ENCODE assay signal across 8 cellular contexts in the genomic region with DNA sequence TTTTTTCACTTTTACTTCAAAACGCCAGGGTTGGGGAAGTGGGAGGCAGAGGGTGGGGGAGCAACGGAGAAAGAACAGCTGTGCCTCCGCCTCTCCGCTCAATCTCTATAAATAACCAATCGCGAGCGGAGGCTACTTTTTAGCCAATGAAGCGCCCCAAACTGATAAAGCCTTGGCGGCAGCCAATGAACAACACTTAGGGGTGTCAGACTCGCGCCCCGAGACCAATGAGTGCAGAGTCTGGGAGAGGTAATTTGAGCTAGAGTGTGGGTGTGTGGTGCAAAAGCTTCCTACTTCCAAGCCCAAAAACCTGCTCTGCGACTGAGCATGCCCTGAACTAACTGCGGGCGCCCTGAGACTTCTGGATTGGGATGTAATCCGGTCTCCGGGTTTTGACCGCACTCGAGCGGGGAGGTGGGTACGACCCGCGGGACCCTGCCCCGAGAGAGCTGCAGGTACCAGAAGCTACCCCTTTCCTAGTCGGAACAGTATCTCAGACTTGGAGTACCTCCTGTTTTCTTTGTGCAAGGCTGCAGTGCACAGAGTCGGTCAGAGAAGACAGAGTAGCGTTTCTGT.
DNase-seq lines count a peak whose midpoint lies in the region; ATAC-seq and TF ChIP-seq lines count a peak whose summit lies in the region.

No MANE protein-coding gene starts in this region.

- ATAC-seq in GM21786 (IDR thresholded peaks at IDR 0.05; ENCODE audit: unreplicated experiment): peak; percentile 76

- H2AFZ ChIP-seq in KMS-11 (ENCODE audit: low read depth): peak overlapping the region; percentile 96

- no peaks in the 10 kb centered on the region for H3K36me3 ChIP-seq in KMS-11 (ENCODE audit: insufficient read depth)

- POLR2A ChIA-PET in RWPE1 (lab: Yijun Ruan, JAX; ENCODE audit: low non-redundant PET): interaction anchor here (0.5 to 2.0 kb wide), 4 partner anchors 23 to 118 kb away, joined by 3 to 12 read pairs (median 6); no protein-coding TSS in a partner anchor

- no peaks in the 10 kb centered on the region for H3K27me3 Mint-ChIP-seq in nephron (ENCODE audit: low read depth)
- no peaks in the 10 kb centered on the region for H3K27me3 Mint-ChIP-seq in stimulated activated naive CD8-positive, alpha-beta T cell treated with anti-CD3 and anti-CD28 coated beads, Interleukin-15, Interleukin-2, amounts not matched to agents 100 ng/mL and 50 ng/mL, for 24 hours

- DNase-seq in DMS79 treated with DMSO at 0.1 percent for 48 hours (lab: John Stamatoyannopoulos, UW) (peak; percentile 31), RWPE1 (ENCODE audit: low spot score) (peak; percentile 98), fibroblast of the conjunctiva (ENCODE audit: low read depth) (peak; percentile 100)
- DNase-seq in activated effector memory CD4-positive, alpha-beta T cell treated with anti-CD3 and anti-CD28 coated beads, Interleukin-2, amount 50 U/mL, for 16 hours: peak; percentile 96

- peaks cover 40% of the 10 kb centered on the region for H3K79me2 ChIP-seq in KMS-11 (ENCODE audit: insufficient read depth, low read depth)

- H3K4me1 ChIP-seq in KMS-11 (ENCODE audit: low read depth, poor library complexity, severe bottlenecking): peaks cover 28% of the 10 kb centered on the region

- TF ChIP-seq CTCF in KMS-11 (conservative IDR thresholded peaks at IDR 0.05; ENCODE audit: low read depth, low read length): no peak
- no peak for TF ChIP-seq CTCF in RWPE1 (conservative IDR thresholded peaks at IDR 0.05; ENCODE audit: low read depth)
- TF ChIP-seq CTCF in nephron (IDR thresholded peaks at IDR 0.05; ENCODE audit: unreplicated experiment in 3 of 3): no peak

- peak overlapping the region; percentile 95 to 99 (median 99) for H3K27ac Mint-ChIP-seq in nephron
- H3K27ac Mint-ChIP-seq in stimulated activated naive CD8-positive, alpha-beta T cell treated with anti-CD3 and anti-CD28 coated beads, Interleukin-15, Interleukin-2, amounts not matched to agents 100 ng/mL and 50 ng/mL, for 24 hours: peak overlapping the region; percentile 94

- peak overlapping the region; percentile 80; the same call in 1 of the 2 replicates for H3K9ac ChIP-seq in KMS-11

- H3K27ac ChIP-seq in KMS-11 (peak overlapping the region; percentile 78), RWPE1 (peak overlapping the region; percentile 100)

- H3K9me3 Mint-ChIP-seq in nephron: no peaks in the 10 kb centered on the region
- H3K9me3 Mint-ChIP-seq in stimulated activated naive CD8-positive, alpha-beta T cell treated with anti-CD3 and anti-CD28 coated beads, Interleukin-15, Interleukin-2, amounts not matched to agents 100 ng/mL and 50 ng/mL, for 24 hours: no peaks in the 10 kb centered on the region

- peaks cover 25% of the 10 kb centered on the region for H4K20me1 ChIP-seq in KMS-11 (ENCODE audit: insufficient read depth)

- H3K4me1 Mint-ChIP-seq in nephron: peaks cover 31% of the 10 kb centered on the region
- H3K4me1 Mint-ChIP-seq in stimulated activated naive CD8-positive, alpha-beta T cell treated with anti-CD3 and anti-CD28 coated beads, Interleukin-15, Interleukin-2, amounts not matched to agents 100 ng/mL and 50 ng/mL, for 24 hours (ENCODE audit: low read depth): peaks cover 38% of the 10 kb centered on the region

- no peaks in the 10 kb centered on the region for H3K27me3 ChIP-seq in KMS-11 (ENCODE audit: insufficient read depth, low read depth)

- peak overlapping the region; percentile 90 to 97 (median 94) for H3K4me3 Mint-ChIP-seq in nephron
- peak overlapping the region; percentile 95 for H3K4me3 Mint-ChIP-seq in stimulated activated naive CD8-positive, alpha-beta T cell treated with anti-CD3 and anti-CD28 coated beads, Interleukin-15, Interleukin-2, amounts not matched to agents 100 ng/mL and 50 ng/mL, for 24 hours

- CTCF ChIA-PET in RWPE1 (lab: Yijun Ruan, JAX): interaction anchor here (0.5 to 3.2 kb wide), 4 partner anchors 21 to 118 kb away, joined by 3 to 15 read pairs (median 3); no protein-coding TSS in a partner anchor

- peaks cover 6% of the 10 kb centered on the region for H3K36me3 Mint-ChIP-seq in nephron (ENCODE audit: low read depth)
- H3K36me3 Mint-ChIP-seq in stimulated activated naive CD8-positive, alpha-beta T cell treated with anti-CD3 and anti-CD28 coated beads, Interleukin-15, Interleukin-2, amounts not matched to agents 100 ng/mL and 50 ng/mL, for 24 hours (ENCODE audit: low read depth): peaks cover 22% of the 10 kb centered on the region

- peak overlapping the region; percentile 82 for H3K4me2 ChIP-seq in KMS-11

- H3K4me3 ChIP-seq in KMS-11 (IDR thresholded peaks at IDR 0.05; ENCODE audit: insufficient read depth, low read depth, low read length): peak overlapping the region; percentile 71

Comparison
In these comparisons a context has a peak if more than half of its experiments do, and no peak if none do; other contexts are left out.
1. Peak in every context shown above with its lines: DNase-seq, ATAC-seq, H3K4me3 ChIP-seq and H3K27ac ChIP-seq.
2. DNase-seq: peak in every context shown above with its lines; median percentile 100 in fibroblast of the conjunctiva; 98 in RWPE1; 96 in activated effector memory CD4-positive, alpha-beta T cell treated with anti-CD3 and anti-CD28 coated beads, Interleukin-2, amount 50 U/mL, for 16 hours; 31 in DMS79 treated with DMSO at 0.1 percent for 48 hours.